ENCODE assay signal across 13 cellular contexts in genomic region chr9:6973762-6974161, GRCh38.
DNase-seq lines count a peak whose midpoint lies in the region; ATAC-seq and TF ChIP-seq lines count a peak whose summit lies in the region.
"Had no signal": no experiment of that assay in that cellular context is flagged by ENCODE, and none has a peak within 500 bp of the region (broad histone marks: within the 10 kb centered on the region; RNA-seq: fewer than 3 reads in every experiment).

No MANE protein-coding gene starts in this region.

- in situ Hi-C loops in astrocyte of the spinal cord (cut with HindIII; ENCODE audit: low sequenced_read_pairs), result no loop called here

- peak; percentile 5 for DNase-seq in astrocyte of the spinal cord (ENCODE audit: low read depth, low spot score)
- DNase-seq in stimulated activated CD4-positive, alpha-beta T cell treated with anti-CD3 and anti-CD28 coated beads, Interleukin-4, amount 100 ng/mL, for 4 hours, result no peak
- DNase-seq in iPS-NIHi11 (ENCODE audit: low spot score), result no peak
- no peak for DNase-seq in NCI-H446 (lab: John Stamatoyannopoulos, UW)
- no peak for DNase-seq in GM03348 (ENCODE audit: low spot score)
- DNase-seq: colonic mucosa; COR-L47; NCI-H1048; stimulated activated CD4-positive, alpha-beta T cell treated with anti-CD3 and anti-CD28 coated beads, Interleukin-4, amount 100 ng/mL, for 1 hour had no signal

- no peak overlapping the region for H3K4me3 ChIP-seq in astrocyte of the spinal cord (ENCODE audit: low read depth, low read length)
- H3K4me3 ChIP-seq: colonic mucosa, lung had no signal

- peak; percentile 100 for ATAC-seq in GM18502 (IDR thresholded peaks at IDR 0.05; ENCODE audit: poor library complexity, unreplicated experiment)
- peak; percentile 96 for ATAC-seq in GM21447 (IDR thresholded peaks at IDR 0.05; ENCODE audit: unreplicated experiment)
- peak; percentile 100 for ATAC-seq in HG03354 (IDR thresholded peaks at IDR 0.05; ENCODE audit: poor library complexity, severe bottlenecking, unreplicated experiment)

- no peak for TF ChIP-seq CTCF in astrocyte of the spinal cord (IDR thresholded peaks at IDR 0.05; ENCODE audit: low read depth, low read length)
